Comparison of ENCODE assay signal across 11 cellular contexts in the genomic region with DNA sequence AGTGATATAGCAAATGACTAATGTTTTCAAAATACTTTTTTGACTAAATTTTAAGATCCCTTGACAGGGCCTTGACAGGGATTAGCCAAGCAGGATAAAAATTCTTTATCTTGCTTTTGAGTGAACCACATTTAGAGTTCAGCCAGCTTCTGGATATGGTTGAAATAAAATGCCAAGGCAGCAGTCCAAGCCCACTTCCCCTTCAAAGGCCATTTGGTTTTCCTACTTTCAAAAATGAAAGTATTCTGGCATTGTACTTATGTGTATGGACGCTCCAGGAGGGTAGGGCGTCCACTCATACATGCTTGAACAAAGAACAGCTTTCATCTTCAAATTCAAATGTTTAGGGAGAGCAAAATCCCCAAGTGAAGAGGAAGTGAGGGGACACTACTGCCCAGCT.
"Had no signal": no experiment of that assay in that cellular context is flagged by ENCODE, and none has a peak within 500 bp of the region (broad histone marks: within the 10 kb centered on the region; RNA-seq: fewer than 3 reads in every experiment).

No MANE protein-coding gene starts in this region.

- ATAC-seq: body of pancreas, left lung, sciatic nerve had no signal

- DNase-seq: activated CD4-positive, alpha-beta T cell treated with anti-CD3 and anti-CD28 coated beads for 48 hours; activated naive CD4-positive, alpha-beta T cell; body of pancreas; dermis blood vessel endothelial cell; endodermal cell; foreskin fibroblast; left lung; mesendoderm; stimulated activated naive CD4-positive, alpha-beta T cell; WERI-Rb-1 had no signal
